Comparison of ENCODE assay signal across 12 cellular contexts in the genomic region with DNA sequence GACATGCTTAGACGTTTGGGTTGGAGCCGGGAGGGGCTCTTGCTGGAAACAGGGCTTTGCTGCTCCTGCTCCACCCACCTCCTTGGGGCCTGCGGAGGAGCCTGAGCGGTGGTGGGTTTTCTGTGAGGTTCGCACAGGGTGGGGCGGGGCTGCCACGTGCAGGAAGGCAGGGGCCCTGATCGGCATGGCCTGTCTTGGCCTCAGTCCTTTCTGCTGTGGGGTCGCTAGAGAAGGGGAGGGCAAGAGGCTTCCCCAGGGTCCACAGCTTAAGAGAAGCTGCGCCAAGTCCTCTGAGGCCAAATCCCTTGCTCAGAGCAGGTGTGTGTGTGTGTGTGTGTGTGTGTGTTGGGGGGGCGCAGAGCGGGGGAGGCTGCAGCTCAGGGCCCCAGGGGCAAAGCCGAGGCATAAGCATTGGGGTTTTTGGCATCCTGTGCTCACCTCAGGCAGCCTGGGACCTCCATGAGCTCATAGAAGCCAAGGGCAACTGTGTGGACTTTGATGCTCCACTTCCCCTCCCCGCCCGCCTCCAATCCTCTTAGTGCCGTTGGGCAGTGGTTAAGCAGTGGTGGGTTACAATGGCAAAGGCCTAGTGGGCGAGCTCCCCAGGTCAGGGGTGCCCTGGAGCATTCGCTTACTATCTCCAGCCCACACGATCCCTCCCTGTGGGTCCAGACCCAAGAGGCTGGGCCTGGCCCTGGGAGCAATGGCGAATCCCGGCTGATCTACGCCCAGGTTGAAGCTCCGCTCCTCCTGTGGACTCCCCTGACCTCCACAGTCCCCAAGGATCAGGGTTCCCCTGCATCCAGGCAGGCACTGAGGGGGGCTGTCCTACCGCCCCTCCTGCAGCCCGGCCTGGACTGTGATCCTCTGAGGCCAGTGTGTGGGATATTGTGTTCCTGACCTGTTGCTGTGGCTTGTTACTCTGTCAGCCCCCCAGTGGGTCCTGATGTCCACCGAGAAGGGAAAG. TPM values are rescaled to one million over a fixed set of nuclear protein-coding genes. Genes with fewer than 3 reads are reported as not detected.
DNase-seq lines count a peak whose midpoint lies in the region; TF ChIP-seq lines count a peak whose summit lies in the region.
"Had no signal": no experiment of that assay in that cellular context is flagged by ENCODE, and none has a peak within 500 bp of the region (broad histone marks: within the 10 kb centered on the region; RNA-seq: fewer than 3 reads in every experiment).

No MANE protein-coding gene starts in this region.

- no peak overlapping the region for H2AFZ ChIP-seq in smooth muscle cell (ENCODE audit: low read depth)

- TF ChIP-seq CTCF in smooth muscle cell (IDR thresholded peaks at IDR 0.05; ENCODE audit: borderline replicate concordance, insufficient read depth, poor library complexity, severe bottlenecking) (no peak), GM13977 (IDR thresholded peaks at IDR 0.05; ENCODE audit: extremely low read depth, insufficient read depth, missing control alignments) (no peak)

- no peaks in the 10 kb centered on the region for H3K79me2 ChIP-seq in smooth muscle cell (ENCODE audit: low read depth)

- H3K9ac ChIP-seq in smooth muscle cell (ENCODE audit: low read depth): no peak overlapping the region

- peak overlapping the region; percentile 14 to 42 for H3K27ac ChIP-seq in esophagus (ENCODE audit: low read depth in 2 of 2, low read length in 1 of 2)
- H3K27ac ChIP-seq in smooth muscle cell (ENCODE audit: low read depth): no peak overlapping the region
- H3K27ac ChIP-seq: 22Rv1 had no signal

- H3K4me2 ChIP-seq in smooth muscle cell: peak overlapping the region; percentile 47

- 82 to 83% methylated on average over 25 to 26 of the region's 26 CpGs for WGBS in esophagus, 2 donors
- WGBS in smooth muscle cell (ENCODE audit: low lambda C conversion rate): 77% methylated on average over 26 of the region's 26 CpGs

- peaks cover 5 to 20% of the 10 kb centered on the region in 2 donors for H3K4me1 ChIP-seq in esophagus (ENCODE audit: control insufficient read depth in 2 of 2, insufficient read depth in 2 of 2, low read length in 1 of 2)
- H3K4me1 ChIP-seq in smooth muscle cell (ENCODE audit: low read depth): peaks cover 22% of the 10 kb centered on the region

- POLR2A ChIA-PET in HEK293T (lab: Yijun Ruan, JAX): no interaction called here

- CTCF ChIA-PET in HEK293T (lab: Yijun Ruan, JAX): no interaction called here

- DNase-seq in NCI-H82 (lab: John Stamatoyannopoulos, UW) (peak; percentile 61), NCI-H82 treated with DMSO at 0.1 percent for 48 hours (lab: John Stamatoyannopoulos, UW; ENCODE audit: unreplicated experiment) (no peak), smooth muscle cell (lab: John Stamatoyannopoulos, UW; ENCODE audit: unreplicated experiment) (no peak), GM13977 (ENCODE audit: low spot score) (no peak), HEK293T (ENCODE audit: extremely low spot score) (no peak), hippocampal formation (lab: John Stamatoyannopoulos, UW) (no peak)
- DNase-seq in activated CD8-positive, alpha-beta memory T cell treated with anti-CD3 and anti-CD28 coated beads for 24 hours: peak; percentile 74
- DNase-seq: NCI-H2029, trophoblast cell had no signal

- H3F3A ChIP-seq in smooth muscle cell (ENCODE audit: low read depth): no peaks in the 10 kb centered on the region

- in situ Hi-C loops in GM13977 (cut with MboI; ENCODE audit: low pct_unique_long_range_greater_than_20kb, low sequenced_read_pairs, unreplicated experiment): no loop called here

- H3K27me3 ChIP-seq in esophagus (ENCODE audit: control insufficient read depth in 1 of 2, insufficient read depth in 2 of 2, low read length in 2 of 2): no peaks in the 10 kb centered on the region
- no peaks in the 10 kb centered on the region for H3K27me3 ChIP-seq in smooth muscle cell (ENCODE audit: low read depth)
- H3K27me3 ChIP-seq: gastroesophageal sphincter had no signal

- peaks cover 0 to 10% of the 10 kb centered on the region in 2 donors for H3K9me3 ChIP-seq in esophagus (ENCODE audit: control insufficient read depth in 2 of 2, insufficient read depth in 1 of 2, low read depth in 1 of 2, low read length in 1 of 2)
- no peaks in the 10 kb centered on the region for H3K9me3 ChIP-seq in smooth muscle cell (replicated peaks; ENCODE audit: low read depth)
- H3K9me3 ChIP-seq: gastroesophageal sphincter had no signal

- no peaks in the 10 kb centered on the region for H4K20me1 ChIP-seq in smooth muscle cell (ENCODE audit: low read depth)

- H3K36me3 ChIP-seq in esophagus (ENCODE audit: control insufficient read depth in 2 of 2, insufficient read depth in 2 of 2, low read length in 1 of 2) (no peaks in the 10 kb centered on the region), smooth muscle cell (ENCODE audit: low read depth) (no peaks in the 10 kb centered on the region)
- H3K36me3 ChIP-seq: gastroesophageal sphincter had no signal

- no peak overlapping the region for H3K4me3 ChIP-seq in esophagus (ENCODE audit: low read depth in 1 of 2, low read length in 2 of 2)
- no peak overlapping the region for H3K4me3 ChIP-seq in smooth muscle cell
- H3K4me3 ChIP-seq: gastroesophageal sphincter had no signal

TF ChIP-seq in HEK293T, 16 proteins besides CTCF, POLR2A, EP300 and RAD21:
- no peak for TF ChIP-seq CTBP1 (IDR thresholded peaks at IDR 0.05; ENCODE audit: borderline replicate concordance)
- TF ChIP-seq SUZ12 (IDR thresholded peaks at IDR 0.05): no peak
- no peak for TF ChIP-seq ZNF384 (IDR thresholded peaks at IDR 0.05)
- TF ChIP-seq ARNT (IDR thresholded peaks at IDR 0.05): no peak
- no peak for TF ChIP-seq NFRKB (IDR thresholded peaks at IDR 0.05)
- no peak for TF ChIP-seq FOXK2 (IDR thresholded peaks at IDR 0.05)
- no peak for TF ChIP-seq L3MBTL2 (conservative IDR thresholded peaks at IDR 0.05)
- no peak for TF ChIP-seq FOXA1 (IDR thresholded peaks at IDR 0.05)

RNA-seq across cellular contexts. Expression of a gene that starts 28.9 kb away (rescaled TPM):
- polyA plus RNA-seq in esophagus (1 to 10 TPM in 1 of 2 donors, under 1 TPM in 1; 0.42 to 1.8 TPM), smooth muscle cell (1.1 and 1.9 TPM in 2 replicates)
- 0.09 and 0.72 TPM in 2 replicates for total RNA-seq in smooth muscle cell

Comparison
In these comparisons a context has a peak if more than half of its experiments do, and no peak if none do; other contexts are left out.
1. DNase-seq: peak in NCI-H82 (single experiment) and activated CD8-positive, alpha-beta memory T cell treated with anti-CD3 and anti-CD28 coated beads for 24 hours (single experiment); none in NCI-H82 treated with DMSO at 0.1 percent for 48 hours (single experiment), smooth muscle cell (single experiment), GM13977 (single experiment), HEK293T (single experiment) and hippocampal formation (0 of 2).